ENCODE assay signal across 7 cellular contexts in genomic region chr15:40845511-40846284, GRCh38. TPM values are rescaled to one million over a fixed set of nuclear protein-coding genes. Genes with fewer than 3 reads are reported as not detected.
A peak's percentile ranks its signal among the peaks of the same experiment; 100 is the strongest.
DNase-seq lines count a peak whose midpoint lies in the region; ATAC-seq and TF ChIP-seq lines count a peak whose summit lies in the region.
"Had no signal": no experiment of that assay in that cellular context is flagged by ENCODE, and none has a peak within 500 bp of the region (broad histone marks: within the 10 kb centered on the region; RNA-seq: fewer than 3 reads in every experiment).

No MANE protein-coding gene starts in this region.

- H3K36me3 Mint-ChIP-seq in activated CD4-positive, alpha-beta T cell treated with anti-CD3 and anti-CD28 coated beads, Interleukin-2, amount 10 ng/mL, durations not matched to agents 7 days and 5 days (ENCODE audit: low read depth): no peaks in the 10 kb centered on the region
- H3K36me3 Mint-ChIP-seq in activated CD4-positive, alpha-beta T cell treated with anti-CD3 and anti-CD28 coated beads for 36 hours (ENCODE audit: low read depth): peaks cover 2% of the 10 kb centered on the region
- H3K36me3 Mint-ChIP-seq in endodermal cell (ENCODE audit: low read depth): peaks cover 35% of the 10 kb centered on the region

- DNase-seq in activated CD4-positive, alpha-beta T cell treated with anti-CD3 and anti-CD28 coated beads, Interleukin-2, amount 10 ng/mL, durations not matched to agents 7 days and 5 days: no peak
- DNase-seq in activated CD4-positive, alpha-beta T cell treated with anti-CD3 and anti-CD28 coated beads for 36 hours: no peak
- DNase-seq in endodermal cell: peak; percentile 80
- peak; percentile 62 to 74 for DNase-seq in thyroid gland
- no peak for DNase-seq in uterus
- DNase-seq: stimulated activated CD4-positive, alpha-beta T cell treated with anti-CD3 and anti-CD28 coated beads, Interleukin-4, amount 100 ng/mL, for 24 hours had no signal

- H3K27ac Mint-ChIP-seq in activated CD4-positive, alpha-beta T cell treated with anti-CD3 and anti-CD28 coated beads, Interleukin-2, amount 10 ng/mL, durations not matched to agents 7 days and 5 days: no peak overlapping the region
- no peak overlapping the region for H3K27ac Mint-ChIP-seq in activated CD4-positive, alpha-beta T cell treated with anti-CD3 and anti-CD28 coated beads for 36 hours
- peak overlapping the region; percentile 92 for H3K27ac Mint-ChIP-seq in endodermal cell

- H3K9ac ChIP-seq in endodermal cell (ENCODE audit: extremely low read depth, low read length, poor library complexity, severe bottlenecking): peak overlapping the region; percentile 11

- 79% methylated on average over 6 to 8 of the region's 8 CpGs for WGBS in endodermal cell (ENCODE audit: insufficient coverage in 1 of 2, insufficient read length in 1 of 2), 2 experiments
- WGBS in thyroid gland, 2 donors: 63 to 65% methylated on average over 7 of the region's 8 CpGs

- H3K27me3 Mint-ChIP-seq in activated CD4-positive, alpha-beta T cell treated with anti-CD3 and anti-CD28 coated beads, Interleukin-2, amount 10 ng/mL, durations not matched to agents 7 days and 5 days: peaks cover 27% of the 10 kb centered on the region
- H3K27me3 Mint-ChIP-seq in activated CD4-positive, alpha-beta T cell treated with anti-CD3 and anti-CD28 coated beads for 36 hours: peaks cover 6% of the 10 kb centered on the region
- no peaks in the 10 kb centered on the region for H3K27me3 Mint-ChIP-seq in endodermal cell (ENCODE audit: insufficient read depth)

- TF ChIP-seq CTCF in endodermal cell (conservative IDR thresholded peaks at IDR 0.05): no peak
- TF ChIP-seq CTCF in thyroid gland (IDR thresholded peaks at IDR 0.05): no peak
- no peak for TF ChIP-seq CTCF in uterus (IDR thresholded peaks at IDR 0.05)

- no peaks in the 10 kb centered on the region for H3K9me3 Mint-ChIP-seq in activated CD4-positive, alpha-beta T cell treated with anti-CD3 and anti-CD28 coated beads, Interleukin-2, amount 10 ng/mL, durations not matched to agents 7 days and 5 days
- no peaks in the 10 kb centered on the region for H3K9me3 Mint-ChIP-seq in activated CD4-positive, alpha-beta T cell treated with anti-CD3 and anti-CD28 coated beads for 36 hours (ENCODE audit: low read depth)
- H3K9me3 Mint-ChIP-seq in endodermal cell: no peaks in the 10 kb centered on the region

- H3K4me1 ChIP-seq in endodermal cell (ENCODE audit: control insufficient read depth, insufficient read depth, low read length) (peaks cover 5% of the 10 kb centered on the region), thyroid gland (peaks cover 22 to 29% of the 10 kb centered on the region in 2 donors), uterus (peaks cover 0 to 11% of the 10 kb centered on the region in 2 donors)

- POLR2A ChIA-PET in activated CD4-positive, alpha-beta T cell treated with anti-CD3 and anti-CD28 coated beads, Interleukin-2, amount 10 ng/mL, durations not matched to agents 7 days and 5 days (lab: Charles Lee): no interaction called here
- POLR2A ChIA-PET in activated CD4-positive, alpha-beta T cell treated with anti-CD3 and anti-CD28 coated beads for 36 hours (lab: Charles Lee): interaction anchor here (0.6 kb wide), 1 partner anchor 138 kb away, joined by 4 read pairs; no protein-coding TSS in a partner anchor

- peak overlapping the region; percentile 6 for H3K4me3 Mint-ChIP-seq in activated CD4-positive, alpha-beta T cell treated with anti-CD3 and anti-CD28 coated beads, Interleukin-2, amount 10 ng/mL, durations not matched to agents 7 days and 5 days
- no peak overlapping the region for H3K4me3 Mint-ChIP-seq in activated CD4-positive, alpha-beta T cell treated with anti-CD3 and anti-CD28 coated beads for 36 hours
- peak overlapping the region; percentile 93 for H3K4me3 Mint-ChIP-seq in endodermal cell

- peaks cover 7% of the 10 kb centered on the region for H3K36me3 ChIP-seq in endodermal cell (ENCODE audit: control insufficient read depth, insufficient read depth, low read length)
- no peaks in the 10 kb centered on the region for H3K36me3 ChIP-seq in thyroid gland
- no peaks in the 10 kb centered on the region for H3K36me3 ChIP-seq in uterus

- peaks cover 32% of the 10 kb centered on the region for H3K27me3 ChIP-seq in endodermal cell (ENCODE audit: control insufficient read depth, insufficient read depth, low read length, poor library complexity, severe bottlenecking)
- no peaks in the 10 kb centered on the region for H3K27me3 ChIP-seq in thyroid gland
- H3K27me3 ChIP-seq in uterus: no peaks in the 10 kb centered on the region

- CTCF ChIA-PET in activated CD4-positive, alpha-beta T cell treated with anti-CD3 and anti-CD28 coated beads, Interleukin-2, amount 10 ng/mL, durations not matched to agents 7 days and 5 days (lab: Charles Lee): interaction anchor here (0.6 to 3.9 kb wide), 4 partner anchors 12 to 138 kb away, joined by 3 to 21 read pairs (median 7); partner anchors contain the start of gene VPS18
- CTCF ChIA-PET in activated CD4-positive, alpha-beta T cell treated with anti-CD3 and anti-CD28 coated beads for 36 hours (lab: Charles Lee): interaction anchor here (4.4 kb wide), 1 partner anchor 13 kb away, joined by 37 read pairs; no protein-coding TSS in a partner anchor

- ATAC-seq in activated CD4-positive, alpha-beta T cell treated with anti-CD3 and anti-CD28 coated beads for 36 hours: no peak
- no peak for ATAC-seq in GM21825 (IDR thresholded peaks at IDR 0.05; ENCODE audit: unreplicated experiment)

- H3K4me3 ChIP-seq in endodermal cell (ENCODE audit: low read length) (peak overlapping the region; percentile 80), thyroid gland (replicated peaks in 1 of 3) (peak overlapping the region in 1 of 3 donors; percentile 20), uterus (no peak overlapping the region)

- TF ChIP-seq POLR2A in thyroid gland (IDR thresholded peaks at IDR 0.05) (no peak), uterus (IDR thresholded peaks at IDR 0.05) (peak in 1 of 2 donors; percentile 30)

- peaks cover 31% of the 10 kb centered on the region for H3K4me1 Mint-ChIP-seq in activated CD4-positive, alpha-beta T cell treated with anti-CD3 and anti-CD28 coated beads, Interleukin-2, amount 10 ng/mL, durations not matched to agents 7 days and 5 days
- H3K4me1 Mint-ChIP-seq in activated CD4-positive, alpha-beta T cell treated with anti-CD3 and anti-CD28 coated beads for 36 hours: peaks cover 26% of the 10 kb centered on the region
- H3K4me1 Mint-ChIP-seq in endodermal cell: peaks cover 31% of the 10 kb centered on the region

- H3K9me3 ChIP-seq in endodermal cell (ENCODE audit: control insufficient read depth, low read length) (no peaks in the 10 kb centered on the region), thyroid gland (no peaks in the 10 kb centered on the region), uterus (no peaks in the 10 kb centered on the region)

- H3K27ac ChIP-seq in endodermal cell (ENCODE audit: low read depth, low read length) (no peak overlapping the region), thyroid gland (peak overlapping the region; percentile 63 to 90 (median 71)), uterus (no peak overlapping the region)

- intact Hi-C loops in activated CD4-positive, alpha-beta T cell treated with anti-CD3 and anti-CD28 coated beads for 36 hours (cut with DNase I, micrococcal nuclease): no loop called here
- intact Hi-C loops in thyroid gland (cut with DNase I): no loop called here
- intact Hi-C loops in uterus (cut with DNase I; ENCODE audit: low total_unique reads): no loop called here

RNA-seq across cellular contexts. Expression of gene SPINT1, which starts 1.9 kb away (rescaled TPM):
- total RNA-seq in activated CD4-positive, alpha-beta T cell treated with anti-CD3 and anti-CD28 coated beads, Interleukin-2, amount 10 ng/mL, durations not matched to agents 7 days and 5 days: 1 to 10 TPM; 1.7 to 2.9 TPM
- 1 to 10 TPM; 8.5 to 8.9 TPM for total RNA-seq in activated CD4-positive, alpha-beta T cell treated with anti-CD3 and anti-CD28 coated beads for 36 hours
- total RNA-seq in endodermal cell (100 to 1,000 TPM; 129 to 141 TPM), thyroid gland (100 to 1,000 TPM in 2 of 4 donors, 10 to 100 TPM in 2; 84.3 to 143 (median 113) TPM), uterus (10 to 100 TPM in 1 of 4 donors, 1 to 10 TPM in 2, not detected in 1; 2.0 to 38.1 (median 2.3) TPM)
- polyA plus RNA-seq in endodermal cell (2013, experiment 1 of 2): 20.7 TPM
- 13.5 TPM for polyA plus RNA-seq in endodermal cell (2013, experiment 2 of 2)

RNA-seq across cellular contexts. Expression of gene PPP1R14D, which starts 17.2 kb away (rescaled TPM):
- total RNA-seq in activated CD4-positive, alpha-beta T cell treated with anti-CD3 and anti-CD28 coated beads, Interleukin-2, amount 10 ng/mL, durations not matched to agents 7 days and 5 days: not detected
- total RNA-seq in activated CD4-positive, alpha-beta T cell treated with anti-CD3 and anti-CD28 coated beads for 36 hours: not detected
- total RNA-seq in endodermal cell (not detected), thyroid gland (not detected), uterus (not detected)
- not detected for polyA plus RNA-seq in endodermal cell (2013, experiment 1 of 2)
- not detected for polyA plus RNA-seq in endodermal cell (2013, experiment 2 of 2)

RNA-seq across cellular contexts. Expression of gene RHOV, which starts 28.3 kb away (rescaled TPM):
- total RNA-seq in activated CD4-positive, alpha-beta T cell treated with anti-CD3 and anti-CD28 coated beads, Interleukin-2, amount 10 ng/mL, durations not matched to agents 7 days and 5 days: not detected
- under 1 TPM; 0.25 to 0.41 TPM for total RNA-seq in activated CD4-positive, alpha-beta T cell treated with anti-CD3 and anti-CD28 coated beads for 36 hours
- total RNA-seq in endodermal cell: 1 to 10 TPM; 1.8 to 2.8 TPM
- 0.39 TPM for polyA plus RNA-seq in endodermal cell (2013, experiment 1 of 2)
- polyA plus RNA-seq in endodermal cell (2013, experiment 2 of 2): 0.50 TPM
- under 1 TPM in 1 of 4 donors, not detected in 3; 0.29 TPM for total RNA-seq in thyroid gland
- total RNA-seq in uterus: under 1 TPM in 1 of 4 donors, not detected in 3; 0.76 TPM

RNA-seq across cellular contexts. Expression of gene DNAJC17, which starts 38.4 kb away (rescaled TPM):
- 10 to 100 TPM; 42.2 to 44.3 TPM for total RNA-seq in activated CD4-positive, alpha-beta T cell treated with anti-CD3 and anti-CD28 coated beads, Interleukin-2, amount 10 ng/mL, durations not matched to agents 7 days and 5 days
- total RNA-seq in activated CD4-positive, alpha-beta T cell treated with anti-CD3 and anti-CD28 coated beads for 36 hours: 10 to 100 TPM; 41.5 to 43.6 TPM
- 10 to 100 TPM; 34.0 to 41.0 TPM for total RNA-seq in endodermal cell
- polyA plus RNA-seq in endodermal cell (2013, experiment 1 of 2): 49.7 TPM
- 41.3 TPM for polyA plus RNA-seq in endodermal cell (2013, experiment 2 of 2)
- total RNA-seq in thyroid gland: 10 to 100 TPM; 21.6 to 51.9 (median 45.8) TPM
- total RNA-seq in uterus: 10 to 100 TPM in 3 of 4 donors, 1 to 10 TPM in 1; 6.1 to 79.4 (median 32.5) TPM

RNA-seq across cellular contexts. Expression of gene ZFYVE19, which starts 38.8 kb away (rescaled TPM):
- 10 to 100 TPM; 31.1 to 32.2 TPM for total RNA-seq in activated CD4-positive, alpha-beta T cell treated with anti-CD3 and anti-CD28 coated beads, Interleukin-2, amount 10 ng/mL, durations not matched to agents 7 days and 5 days
- 10 to 100 TPM; 27.5 to 33.7 TPM for total RNA-seq in activated CD4-positive, alpha-beta T cell treated with anti-CD3 and anti-CD28 coated beads for 36 hours
- total RNA-seq in endodermal cell (10 to 100 TPM; 15.6 to 15.9 TPM), thyroid gland (10 to 100 TPM; 21.7 to 37.8 (median 22.3) TPM), uterus (10 to 100 TPM in 3 of 4 donors, 1 to 10 TPM in 1; 5.6 to 37.5 (median 15.2) TPM)
- 15.9 TPM for polyA plus RNA-seq in endodermal cell (2013, experiment 1 of 2)
- 15.6 TPM for polyA plus RNA-seq in endodermal cell (2013, experiment 2 of 2)

Comparison
In these comparisons a context has a peak if more than half of its experiments do, and no peak if none do; other contexts are left out.
1. DNase-seq: peak in endodermal cell (single experiment) and thyroid gland (2 of 2); none in activated CD4-positive, alpha-beta T cell treated with anti-CD3 and anti-CD28 coated beads, Interleukin-2, amount 10 ng/mL, durations not matched to agents 7 days and 5 days (single experiment), activated CD4-positive, alpha-beta T cell treated with anti-CD3 and anti-CD28 coated beads for 36 hours (single experiment) and uterus (0 of 2).
2. H3K27ac ChIP-seq: peak in thyroid gland (3 of 3); none in endodermal cell (single experiment) and uterus (0 of 2).